In genomic region chr15:96849501-96849900, GRCh38 we compare ENCODE assay signal across 28 cellular contexts.
DNase-seq lines count a peak whose midpoint lies in the region; ATAC-seq, FAIRE-seq and TF ChIP-seq lines count a peak whose summit lies in the region.
"Had no signal": no experiment of that assay in that cellular context is flagged by ENCODE, and none has a peak within 500 bp of the region (broad histone marks: within the 10 kb centered on the region; RNA-seq: fewer than 3 reads in every experiment).

No MANE protein-coding gene starts in this region.

- 26% methylated on average over 5 of the region's 5 CpGs for WGBS in right cardiac atrium

- CTCF ChIA-PET in endothelial cell of umbilical vein (lab: Charles Lee): no interaction called here

- no peak overlapping the region for H3K9ac ChIP-seq in SK-N-MC (ENCODE audit: insufficient read length)
- H3K9ac ChIP-seq in endothelial cell of umbilical vein (replicated peaks; ENCODE audit: extremely low read depth, insufficient read depth, low read length): no peak overlapping the region
- H3K9ac ChIP-seq in neural progenitor cell: no peak overlapping the region

- intact Hi-C loops in endothelial cell of umbilical vein (cut with micrococcal nuclease): loop anchor here (1.0 kb wide), 1 partner anchor 296 kb away; no protein-coding TSS in a partner anchor
- intact Hi-C loops in right cardiac atrium (cut with DNase I): no loop called here

- H2AFZ ChIP-seq in GM23338 (peak overlapping the region; percentile 78; the same call in 1 of the 2 replicates), endothelial cell of umbilical vein (ENCODE audit: low read depth, low read length) (peak overlapping the region; percentile 42), neural progenitor cell (replicated peaks) (peak overlapping the region; percentile 5)

- no peak overlapping the region for H3K4me3 Mint-ChIP-seq in GM23338
- no peak overlapping the region for H3K4me3 Mint-ChIP-seq in neural progenitor cell
- H3K4me3 Mint-ChIP-seq: activated naive CD4-positive, alpha-beta T cell treated with anti-CD3 and anti-CD28 coated beads, Interleukin-2, amount 50 U/mL, for 24 hours; CD4-positive, CD25-positive, alpha-beta regulatory T cell; immature natural killer cell; nephron progenitor cell; stimulated activated naive CD8-positive, alpha-beta T cell treated with anti-CD3 and anti-CD28 coated beads, Interleukin-15, amount 100 ng/mL, for 72 hours; type B pancreatic cell had no signal

- H3K4me1 Mint-ChIP-seq in GM23338 (no peaks in the 10 kb centered on the region), neural progenitor cell (no peaks in the 10 kb centered on the region)
- H3K4me1 Mint-ChIP-seq: activated naive CD4-positive, alpha-beta T cell treated with anti-CD3 and anti-CD28 coated beads, Interleukin-2, amount 50 U/mL, for 24 hours; CD4-positive, CD25-positive, alpha-beta regulatory T cell; immature natural killer cell; stimulated activated naive CD8-positive, alpha-beta T cell treated with anti-CD3 and anti-CD28 coated beads, Interleukin-15, amount 100 ng/mL, for 72 hours had no signal

- no peak for FAIRE-seq in endothelial cell of umbilical vein (lab: Jason Lieb, UNC)
- FAIRE-seq: pancreas had no signal

- H3K79me2 ChIP-seq in GM23338 (replicated peaks; ENCODE audit: insufficient read depth) (no peaks in the 10 kb centered on the region), endothelial cell of umbilical vein (ENCODE audit: control insufficient read depth, insufficient read depth, low read length) (no peaks in the 10 kb centered on the region), neural progenitor cell (ENCODE audit: low read depth) (no peaks in the 10 kb centered on the region)

- H3K9me2 ChIP-seq in GM23338 (ENCODE audit: insufficient read depth): peaks cover 8% of the 10 kb centered on the region; the same call in 1 of the 2 replicates

- no peaks in the 10 kb centered on the region for H3K27me3 Mint-ChIP-seq in GM23338 (ENCODE audit: insufficient read depth, low read depth, poor library complexity)
- peaks cover 5% of the 10 kb centered on the region for H3K27me3 Mint-ChIP-seq in neural progenitor cell (ENCODE audit: insufficient read depth, low read depth)
- H3K27me3 Mint-ChIP-seq: CD4-positive, CD25-positive, alpha-beta regulatory T cell; stimulated activated naive CD8-positive, alpha-beta T cell treated with anti-CD3 and anti-CD28 coated beads, Interleukin-15, amount 100 ng/mL, for 72 hours had no signal

- no peaks in the 10 kb centered on the region for H3K9me1 ChIP-seq in endothelial cell of umbilical vein (replicated peaks; ENCODE audit: control insufficient read depth, extremely low read depth, insufficient read depth, low read length)

- H3K4me1 ChIP-seq in GM23338 (ENCODE audit: insufficient read depth): no peaks in the 10 kb centered on the region
- peaks cover 9% of the 10 kb centered on the region for H3K4me1 ChIP-seq in endothelial cell of umbilical vein (ENCODE audit: control insufficient read depth, extremely low read depth, insufficient read depth, low read length)
- H3K4me1 ChIP-seq in neural progenitor cell: no peaks in the 10 kb centered on the region
- H3K4me1 ChIP-seq in right cardiac atrium (ENCODE audit: control insufficient read depth, insufficient read depth, low read length): no peaks in the 10 kb centered on the region
- H3K4me1 ChIP-seq: gastrocnemius medialis, left lung, pancreas had no signal

- peaks cover under 1% of the 10 kb centered on the region; the same call in 2 of the 3 replicates for H3K9me3 Mint-ChIP-seq in GM23338
- peaks cover 18% of the 10 kb centered on the region for H3K9me3 Mint-ChIP-seq in neural progenitor cell
- H3K9me3 Mint-ChIP-seq: type B pancreatic cell had no signal

- H3K4me3 ChIP-seq in GM23338: no peak overlapping the region
- 0 out of 2 replicates have a peak overlapping the region, but pooled peaks have one; percentile 12 for H3K4me3 ChIP-seq in SK-N-MC
- H3K4me3 ChIP-seq in endothelial cell of umbilical vein (replicated peaks in 1 of 3; ENCODE audit: insufficient read depth in 1 of 3, low read depth in 1 of 3, low read length in 3 of 3): no peak overlapping the region
- no peak overlapping the region for H3K4me3 ChIP-seq in neural progenitor cell
- H3K4me3 ChIP-seq in right cardiac atrium (ENCODE audit: low read length): no peak overlapping the region
- H3K4me3 ChIP-seq: gastrocnemius medialis, left lung, pancreas had no signal

- POLR2A ChIA-PET in endothelial cell of umbilical vein (lab: Charles Lee): no interaction called here

- H3K4me2 ChIP-seq in GM23338 (no peak overlapping the region), endothelial cell of umbilical vein (ENCODE audit: insufficient read depth, low read length) (no peak overlapping the region), neural progenitor cell (no peak overlapping the region)

- H3K9me3 ChIP-seq in SK-N-MC (ENCODE audit: low read depth, low read length) (no peaks in the 10 kb centered on the region), endothelial cell of umbilical vein (replicated peaks; ENCODE audit: control insufficient read depth, insufficient read depth, low read length) (no peaks in the 10 kb centered on the region), neural progenitor cell (ENCODE audit: low read depth) (no peaks in the 10 kb centered on the region), right cardiac atrium (ENCODE audit: control insufficient read depth, low read length) (no peaks in the 10 kb centered on the region)
- H3K9me3 ChIP-seq: gastrocnemius medialis, pancreas had no signal

- ATAC-seq in GM23338 (no peak), right cardiac atrium (no peak), HG03521 (IDR thresholded peaks at IDR 0.05; ENCODE audit: unreplicated experiment) (no peak), HG02884 (IDR thresholded peaks at IDR 0.05; ENCODE audit: unreplicated experiment) (no peak)
- ATAC-seq: gastrocnemius medialis; left lung; pancreas; stimulated activated naive CD8-positive, alpha-beta T cell treated with anti-CD3 and anti-CD28 coated beads, Interleukin-15, amount 100 ng/mL, for 72 hours had no signal

- H3K36me3 ChIP-seq in GM23338 (ENCODE audit: insufficient read depth) (no peaks in the 10 kb centered on the region), SK-N-MC (ENCODE audit: insufficient read depth, low read length) (no peaks in the 10 kb centered on the region), endothelial cell of umbilical vein (ENCODE audit: control insufficient read depth in 2 of 2, extremely low read depth in 1 of 2, insufficient read depth in 2 of 2, low read length in 2 of 2) (no peaks in the 10 kb centered on the region), neural progenitor cell (no peaks in the 10 kb centered on the region)
- H3K36me3 ChIP-seq: gastrocnemius medialis, left lung, pancreas had no signal

- H3K27me3 ChIP-seq in GM23338 (ENCODE audit: insufficient read depth) (no peaks in the 10 kb centered on the region), endothelial cell of umbilical vein (ENCODE audit: control insufficient read depth in 2 of 2, insufficient read depth in 2 of 2, low read length in 2 of 2) (no peaks in the 10 kb centered on the region), neural progenitor cell (no peaks in the 10 kb centered on the region), right cardiac atrium (ENCODE audit: control insufficient read depth, insufficient read depth) (no peaks in the 10 kb centered on the region)
- H3K27me3 ChIP-seq: gastrocnemius medialis, left lung had no signal

- no peak for DNase-seq in GM23338 (ENCODE audit: low spot score)
- no peak for DNase-seq in SK-N-MC (ENCODE audit: low read depth, low spot score)
- DNase-seq in endothelial cell of umbilical vein (ENCODE audit: low read depth, low spot score): peak; percentile 42
- no peak for DNase-seq in neural progenitor cell (ENCODE audit: low spot score)
- no peak for DNase-seq in right cardiac atrium
- no peak for DNase-seq in HuH-7.5 (ENCODE audit: low spot score)
- DNase-seq: activated CD4-positive, alpha-beta T cell treated with anti-CD3 and anti-CD28 coated beads, Interleukin-2, amount 50 U/mL, for 4 hours; activated CD4-positive, CD25-positive, alpha-beta regulatory T cell; activated CD8-positive, alpha-beta memory T cell treated with anti-CD3 and anti-CD28 coated beads, Interleukin-2, amount 50 U/mL, for 4 hours; aorta; CD4-positive, CD25-positive, alpha-beta regulatory T cell; DMS 273 treated with DMSO at 0.1 percent for 48 hours; gastrocnemius medialis; hippocampal formation; immature natural killer cell; left lung; NCI-H1048; NCI-H187; NCI-H774; nephron progenitor cell; pancreas; stimulated activated naive CD8-positive, alpha-beta T cell treated with anti-CD3 and anti-CD28 coated beads, Interleukin-15, amount 100 ng/mL, for 72 hours; T-helper 9 cell had no signal

- 0 out of 3 replicates have a peak, but pooled peaks cover 2% of the 10 kb centered on the region for H3K36me3 Mint-ChIP-seq in GM23338 (ENCODE audit: low read depth)
- H3K36me3 Mint-ChIP-seq in neural progenitor cell: no peaks in the 10 kb centered on the region
- H3K36me3 Mint-ChIP-seq: activated naive CD4-positive, alpha-beta T cell treated with anti-CD3 and anti-CD28 coated beads, Interleukin-2, amount 50 U/mL, for 24 hours; CD4-positive, CD25-positive, alpha-beta regulatory T cell; immature natural killer cell; type B pancreatic cell had no signal

- no TSS peak for BruUV-seq in endothelial cell of umbilical vein (replicated peaks; lab: Mats Ljungman, UMichigan)

- no peak overlapping the region for H3K27ac Mint-ChIP-seq in GM23338
- no peak overlapping the region for H3K27ac Mint-ChIP-seq in neural progenitor cell
- H3K27ac Mint-ChIP-seq: activated naive CD4-positive, alpha-beta T cell treated with anti-CD3 and anti-CD28 coated beads, Interleukin-2, amount 50 U/mL, for 24 hours; CD4-positive, CD25-positive, alpha-beta regulatory T cell; immature natural killer cell; nephron progenitor cell; stimulated activated naive CD8-positive, alpha-beta T cell treated with anti-CD3 and anti-CD28 coated beads, Interleukin-15, amount 100 ng/mL, for 72 hours; type B pancreatic cell had no signal

- H4K20me1 ChIP-seq in GM23338 (replicated peaks; ENCODE audit: insufficient read depth) (no peaks in the 10 kb centered on the region), endothelial cell of umbilical vein (replicated peaks; ENCODE audit: control insufficient read depth, extremely low read depth, insufficient read depth, low read length) (no peaks in the 10 kb centered on the region), neural progenitor cell (ENCODE audit: low read depth) (no peaks in the 10 kb centered on the region)

- H3K27ac ChIP-seq in GM23338 (ENCODE audit: low read depth) (no peak overlapping the region), SK-N-MC (no peak overlapping the region), endothelial cell of umbilical vein (ENCODE audit: insufficient read depth, low read depth, low read length) (no peak overlapping the region), neural progenitor cell (no peak overlapping the region), right cardiac atrium (ENCODE audit: low read length) (no peak overlapping the region)
- H3K27ac ChIP-seq: epithelial cell of prostate, gastrocnemius medialis, left lung, pancreas had no signal

- H3F3A ChIP-seq in GM23338 (replicated peaks; ENCODE audit: low read depth) (no peaks in the 10 kb centered on the region), neural progenitor cell (ENCODE audit: low read depth) (no peaks in the 10 kb centered on the region)

- TF ChIP-seq CTCF in GM23338 (conservative IDR thresholded peaks at IDR 0.05; ENCODE audit: low read depth in 2 of 2) (no peak), endothelial cell of umbilical vein (IDR thresholded peaks at IDR 0.05; ENCODE audit: extremely low read depth in 1 of 2, insufficient read depth in 1 of 2, low read depth in 1 of 2, low read length in 2 of 2) (no peak), neural progenitor cell (IDR thresholded peaks at IDR 0.05) (no peak)

- dilution Hi-C loops in endothelial cell of umbilical vein (cut with MboI; ENCODE audit: extremely low pct_ligation_motif_present, low sequenced_read_pairs): no loop called here

- no peak for TF ChIP-seq POLR2A in endothelial cell of umbilical vein (IDR thresholded peaks at IDR 0.05; ENCODE audit: low read depth, low read length)

Comparison
In these comparisons a context has a peak if more than half of its experiments do, and no peak if none do; other contexts are left out.
1. H2AFZ ChIP-seq: peak in every context shown above with its lines; median percentile 78 in GM23338; 42 in endothelial cell of umbilical vein; 5 in neural progenitor cell.